Comparison of ENCODE assay signal across 11 cellular contexts in genomic region chr20:46010491-46011405, GRCh38. TPM values are rescaled to one million over a fixed set of nuclear protein-coding genes. Genes with fewer than 3 reads are reported as not detected.
DNase-seq lines count a peak whose midpoint lies in the region; ATAC-seq and TF ChIP-seq lines count a peak whose summit lies in the region.
"Had no signal": no experiment of that assay in that cellular context is flagged by ENCODE, and none has a peak within 500 bp of the region (broad histone marks: within the 10 kb centered on the region; RNA-seq: fewer than 3 reads in every experiment).

No MANE protein-coding gene starts in this region.

- peaks cover 38% of the 10 kb centered on the region for H3K4me1 Mint-ChIP-seq in activated T-helper 17 cell treated with anti-CD3 and anti-CD28 coated beads, Interleukin-2, amount 50 U/mL, for 72 hours

- H3K27ac Mint-ChIP-seq in activated T-helper 17 cell treated with anti-CD3 and anti-CD28 coated beads, Interleukin-2, amount 50 U/mL, for 72 hours, result peak overlapping the region; percentile 36

- peak overlapping the region; percentile 65 for H3K4me3 Mint-ChIP-seq in activated T-helper 17 cell treated with anti-CD3 and anti-CD28 coated beads, Interleukin-2, amount 50 U/mL, for 72 hours

- no peaks in the 10 kb centered on the region for H3K9me3 Mint-ChIP-seq in activated T-helper 17 cell treated with anti-CD3 and anti-CD28 coated beads, Interleukin-2, amount 50 U/mL, for 72 hours

- H3K27me3 Mint-ChIP-seq in activated T-helper 17 cell treated with anti-CD3 and anti-CD28 coated beads, Interleukin-2, amount 50 U/mL, for 72 hours, result peaks cover 47% of the 10 kb centered on the region

- DNase-seq in Right ventricle myocardium inferior (ENCODE audit: missing footprints) (no peak), cardiac septum (ENCODE audit: low spot score) (no peak), lower lobe of right lung (peak; percentile 66), Kasumi-1 (lab: John Stamatoyannopoulos, UW) (no peak), NCI-H1694 treated with DMSO at 0.1 percent for 48 hours (lab: John Stamatoyannopoulos, UW) (no peak)

- H3K36me3 ChIP-seq in lower lobe of right lung, result no peaks in the 10 kb centered on the region
- H3K36me3 ChIP-seq: prostate gland, vagina had no signal

- no peak overlapping the region for H3K27ac ChIP-seq in lower lobe of right lung
- H3K27ac ChIP-seq: prostate gland, vagina had no signal

- peaks cover 73% of the 10 kb centered on the region for H3K27me3 ChIP-seq in lower lobe of right lung (ENCODE audit: low read depth)

- peaks cover 28% of the 10 kb centered on the region for H3K4me1 ChIP-seq in lower lobe of right lung
- H3K4me1 ChIP-seq: prostate gland had no signal

- no peaks in the 10 kb centered on the region for H3K9me3 ChIP-seq in lower lobe of right lung
- H3K9me3 ChIP-seq: prostate gland, vagina had no signal

- ATAC-seq in Right ventricle myocardium inferior (peak; percentile 31), lower lobe of right lung (peak; percentile 20 to 25), HG03097 (IDR thresholded peaks at IDR 0.05; ENCODE audit: low FRiP score, unreplicated experiment) (no peak), GM18861 (IDR thresholded peaks at IDR 0.05; ENCODE audit: unreplicated experiment) (no peak)
- ATAC-seq in activated T-helper 17 cell treated with anti-CD3 and anti-CD28 coated beads, Interleukin-2, amount 50 U/mL, for 72 hours (replicated peaks), result peak; percentile 43

- peaks cover 8% of the 10 kb centered on the region for H3K36me3 Mint-ChIP-seq in activated T-helper 17 cell treated with anti-CD3 and anti-CD28 coated beads, Interleukin-2, amount 50 U/mL, for 72 hours (ENCODE audit: low read depth)

- TF ChIP-seq CTCF in lower lobe of right lung (IDR thresholded peaks at IDR 0.05), result no peak

- intact Hi-C loops in Right ventricle myocardium inferior (cut with DNase I), result no loop called here
- intact Hi-C loops in cardiac septum (cut with DNase I), result loop anchor here (10.0 kb wide), 1 partner anchor 164 kb away; no protein-coding TSS in a partner anchor
- intact Hi-C loops in lower lobe of right lung (cut with DNase I), result no loop called here

- peak overlapping the region; percentile 27 for H3K4me3 ChIP-seq in lower lobe of right lung
- H3K4me3 ChIP-seq: prostate gland, vagina had no signal

RNA-seq across cellular contexts. Expression of gene MMP9, which starts 2.0 kb away (rescaled TPM):
- total RNA-seq in Right ventricle myocardium inferior (1.1 TPM), cardiac septum (2.4 TPM), lower lobe of right lung (9.4 TPM)
- not detected for total RNA-seq in activated T-helper 17 cell treated with anti-CD3 and anti-CD28 coated beads, Interleukin-2, amount 50 U/mL, for 72 hours
- total RNA-seq: fibroblast of lung had no signal

RNA-seq across cellular contexts. Expression of gene SLC12A5, which starts 18.3 kb away (rescaled TPM):
- total RNA-seq in Right ventricle myocardium inferior (not detected), cardiac septum (0.73 TPM), lower lobe of right lung (1.2 TPM)
- under 1 TPM in 1 of 2 donors, not detected in 1; 0.61 TPM for total RNA-seq in activated T-helper 17 cell treated with anti-CD3 and anti-CD28 coated beads, Interleukin-2, amount 50 U/mL, for 72 hours
- total RNA-seq: vagina had no signal

RNA-seq across cellular contexts. Expression of gene ZNF335, which starts 38.7 kb away (rescaled TPM):
- total RNA-seq in Right ventricle myocardium inferior (9.7 TPM), cardiac septum (8.5 TPM), lower lobe of right lung (20.4 TPM)
- 10 to 100 TPM; 46.0 to 53.9 TPM for total RNA-seq in activated T-helper 17 cell treated with anti-CD3 and anti-CD28 coated beads, Interleukin-2, amount 50 U/mL, for 72 hours

Comparison
In these comparisons a context has a peak if more than half of its experiments do, and no peak if none do; other contexts are left out.
1. ATAC-seq: peak in Right ventricle myocardium inferior (single experiment), activated T-helper 17 cell treated with anti-CD3 and anti-CD28 coated beads, Interleukin-2, amount 50 U/mL, for 72 hours (single experiment) and lower lobe of right lung (2 of 2); none in HG03097 (single experiment) and GM18861 (single experiment).